Comparison of ENCODE assay signal across 16 cellular contexts in the genomic region with DNA sequence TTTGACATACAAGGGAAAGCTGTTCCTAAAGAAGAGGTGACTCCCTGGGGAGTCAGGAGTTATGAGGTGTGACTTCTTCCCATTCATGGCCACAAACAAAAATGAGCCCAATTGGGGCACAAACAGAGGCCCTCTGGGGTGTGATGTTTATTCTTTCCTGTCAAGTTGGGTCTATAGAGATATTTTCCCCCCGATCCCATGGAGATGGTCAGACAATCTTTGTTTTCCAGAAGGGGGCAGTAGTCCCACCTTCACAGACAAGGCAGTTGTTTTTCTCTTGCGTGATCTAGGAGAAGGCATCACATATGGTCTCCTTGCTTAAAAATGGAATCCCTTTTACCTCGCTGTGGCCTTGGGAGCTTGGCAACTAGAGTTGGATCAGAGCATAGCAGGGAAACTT.
DNase-seq lines count a peak whose midpoint lies in the region; ATAC-seq, FAIRE-seq and TF ChIP-seq lines count a peak whose summit lies in the region.
"Had no signal": no experiment of that assay in that cellular context is flagged by ENCODE, and none has a peak within 500 bp of the region (broad histone marks: within the 10 kb centered on the region; RNA-seq: fewer than 3 reads in every experiment).

No MANE protein-coding gene starts in this region.

- no peak overlapping the region for H3K9ac ChIP-seq in endothelial cell of umbilical vein (replicated peaks; ENCODE audit: extremely low read depth, insufficient read depth, low read length)

- no peaks in the 10 kb centered on the region for H3F3A ChIP-seq in PC-9 (ENCODE audit: insufficient read depth, low read depth)

- no peaks in the 10 kb centered on the region for H3K4me1 Mint-ChIP-seq in stimulated activated effector memory CD8-positive, alpha-beta T cell treated with anti-CD3 and anti-CD28 coated beads, Interleukin-12 subunit alpha, Interleukin-12 subunit beta, amount 100 ng/mL, for 72 hours

- CTCF ChIA-PET in BJ (lab: Yijun Ruan, JAX) = interaction anchor here (0.9 to 2.8 kb wide), 3 partner anchors 40 to 348 kb away, joined by 3 to 10 read pairs (median 3); no protein-coding TSS in a partner anchor
- CTCF ChIA-PET in PC-9 (lab: Charles Lee) = no interaction called here
- CTCF ChIA-PET in endothelial cell of umbilical vein (lab: Charles Lee) = interaction anchor here (3.3 to 4.8 kb wide), 2 partner anchors 341 to 349 kb away, joined by 25 to 26 read pairs; no protein-coding TSS in a partner anchor

- no peaks in the 10 kb centered on the region for H3K9me1 ChIP-seq in endothelial cell of umbilical vein (replicated peaks; ENCODE audit: control insufficient read depth, extremely low read depth, insufficient read depth, low read length)

- ATAC-seq in stimulated activated effector memory CD8-positive, alpha-beta T cell treated with anti-CD3 and anti-CD28 coated beads, Interleukin-12 subunit alpha, Interleukin-12 subunit beta, amount 100 ng/mL, for 72 hours = no peak
- ATAC-seq in lower lobe of right lung (no peak), HG03159 (IDR thresholded peaks at IDR 0.05; ENCODE audit: unreplicated experiment) (no peak)
- ATAC-seq: activated CD8-positive, alpha-beta T cell treated with anti-CD3 and anti-CD28 coated beads, Interleukin-2, amount 10 ng/mL, durations not matched to agents 7 days and 5 days; left colon had no signal

- H3K4me1 ChIP-seq in PC-9 (replicated peaks; ENCODE audit: insufficient read depth) (no peaks in the 10 kb centered on the region), endothelial cell of umbilical vein (ENCODE audit: control insufficient read depth, extremely low read depth, insufficient read depth, low read length) (no peaks in the 10 kb centered on the region), lower lobe of right lung (no peaks in the 10 kb centered on the region)

- no peak overlapping the region for H3K4me3 ChIP-seq in BJ (ENCODE audit: low read depth, low read length)
- no peak overlapping the region for H3K4me3 ChIP-seq in PC-9
- H3K4me3 ChIP-seq in endothelial cell of umbilical vein (replicated peaks in 1 of 3; ENCODE audit: insufficient read depth in 1 of 3, low read depth in 1 of 3, low read length in 3 of 3) = no peak overlapping the region
- no peak overlapping the region for H3K4me3 ChIP-seq in lower lobe of right lung
- H3K4me3 ChIP-seq: thoracic aorta had no signal

- intact Hi-C loops in PC-9 (cut with micrococcal nuclease; ENCODE audit: unreplicated experiment) (loop anchor here (10.0 kb wide), 1 partner anchor 213 kb away; no protein-coding TSS in a partner anchor), endothelial cell of umbilical vein (cut with micrococcal nuclease) (no loop called here), lower lobe of right lung (cut with DNase I) (no loop called here)

- DNase-seq in BJ (ENCODE audit: low read depth) (no peak), PC-9 (no peak), endothelial cell of umbilical vein (ENCODE audit: low read depth, low spot score) (peak; percentile 4), lower lobe of right lung (no peak)
- DNase-seq in activated CD8-positive, alpha-beta memory T cell treated with anti-CD3 and anti-CD28 coated beads, Interleukin-2, amount 50 U/mL, for 4 hours = no peak
- DNase-seq in stimulated activated effector memory CD8-positive, alpha-beta T cell treated with anti-CD3 and anti-CD28 coated beads, Interleukin-12 subunit alpha, Interleukin-12 subunit beta, amount 100 ng/mL, for 72 hours (ENCODE audit: low spot score in 2 of 2) = no peak
- DNase-seq: activated CD8-positive, alpha-beta T cell treated with anti-CD3 and anti-CD28 coated beads, Interleukin-2, amount 10 ng/mL, durations not matched to agents 7 days and 5 days; DMS153; effector memory CD4-positive, alpha-beta T cell; left colon; stimulated activated CD4-positive, alpha-beta T cell treated with anti-CD3 and anti-CD28 coated beads, Interleukin-4, amount 100 ng/mL, for 24 hours had no signal

- POLR2A ChIA-PET in BJ (lab: Charles Lee) (no interaction called here), PC-9 (lab: Charles Lee; ENCODE audit: unreplicated experiment) (no interaction called here), endothelial cell of umbilical vein (lab: Charles Lee) (no interaction called here)

- H3K9me2 ChIP-seq in PC-9 (ENCODE audit: insufficient read depth) = no peaks in the 10 kb centered on the region

- TF ChIP-seq POLR2A in endothelial cell of umbilical vein (IDR thresholded peaks at IDR 0.05; ENCODE audit: low read depth, low read length) = no peak

- H3K4me2 ChIP-seq in PC-9 (no peak overlapping the region), endothelial cell of umbilical vein (ENCODE audit: insufficient read depth, low read length) (no peak overlapping the region)

- no peaks in the 10 kb centered on the region for H3K27me3 ChIP-seq in BJ (ENCODE audit: control insufficient read depth, insufficient read depth, low read length)
- H3K27me3 ChIP-seq in PC-9 (ENCODE audit: insufficient read depth, low read depth) = no peaks in the 10 kb centered on the region
- no peaks in the 10 kb centered on the region for H3K27me3 ChIP-seq in endothelial cell of umbilical vein (ENCODE audit: control insufficient read depth in 2 of 2, insufficient read depth in 2 of 2, low read length in 2 of 2)
- H3K27me3 ChIP-seq in lower lobe of right lung (ENCODE audit: low read depth) = no peaks in the 10 kb centered on the region

- no peaks in the 10 kb centered on the region for H3K79me2 ChIP-seq in PC-9 (ENCODE audit: low read depth)
- no peaks in the 10 kb centered on the region for H3K79me2 ChIP-seq in endothelial cell of umbilical vein (ENCODE audit: control insufficient read depth, insufficient read depth, low read length)

- H3K27ac ChIP-seq in PC-9 = no peak overlapping the region
- no peak overlapping the region for H3K27ac ChIP-seq in endothelial cell of umbilical vein (ENCODE audit: insufficient read depth, low read depth, low read length)
- no peak overlapping the region for H3K27ac ChIP-seq in lower lobe of right lung
- H3K27ac ChIP-seq: RWPE1, thoracic aorta had no signal

- H3K36me3 ChIP-seq in BJ (ENCODE audit: control insufficient read depth, insufficient read depth, low read length) = no peaks in the 10 kb centered on the region
- no peaks in the 10 kb centered on the region for H3K36me3 ChIP-seq in PC-9 (ENCODE audit: low read depth)
- H3K36me3 ChIP-seq in endothelial cell of umbilical vein (ENCODE audit: control insufficient read depth in 2 of 2, extremely low read depth in 1 of 2, insufficient read depth in 2 of 2, low read length in 2 of 2) = no peaks in the 10 kb centered on the region
- H3K36me3 ChIP-seq in lower lobe of right lung = no peaks in the 10 kb centered on the region
- H3K36me3 ChIP-seq: thoracic aorta had no signal

- BruUV-seq in PC-9 (replicated peaks; lab: Mats Ljungman, UMichigan) (no TSS peak), endothelial cell of umbilical vein (replicated peaks; lab: Mats Ljungman, UMichigan) (no TSS peak)

- H3K27ac Mint-ChIP-seq in stimulated activated effector memory CD8-positive, alpha-beta T cell treated with anti-CD3 and anti-CD28 coated beads, Interleukin-12 subunit alpha, Interleukin-12 subunit beta, amount 100 ng/mL, for 72 hours = no peak overlapping the region
- H3K27ac Mint-ChIP-seq: activated CD8-positive, alpha-beta T cell treated with anti-CD3 and anti-CD28 coated beads, Interleukin-2, amount 10 ng/mL, durations not matched to agents 7 days and 5 days; activated T-helper 1 cell treated with anti-CD3 and anti-CD28 coated beads, Interleukin-12 subunit alpha, Interleukin-12 subunit beta, Interleukin-2, Interleukin-4 antibody, amounts not matched to agents 30 ng/mL and 10 ng/mL and 1 ng/mL, durations not matched to agents 14 hours and 24 hours and 36 hours had no signal

- no peaks in the 10 kb centered on the region for H3K9me3 Mint-ChIP-seq in stimulated activated effector memory CD8-positive, alpha-beta T cell treated with anti-CD3 and anti-CD28 coated beads, Interleukin-12 subunit alpha, Interleukin-12 subunit beta, amount 100 ng/mL, for 72 hours
- H3K9me3 Mint-ChIP-seq: activated T-helper 1 cell treated with anti-CD3 and anti-CD28 coated beads, Interleukin-12 subunit alpha, Interleukin-12 subunit beta, Interleukin-2, Interleukin-4 antibody, amounts not matched to agents 30 ng/mL and 10 ng/mL and 1 ng/mL, durations not matched to agents 14 hours and 24 hours and 36 hours had no signal

- H4K20me1 ChIP-seq in PC-9 (ENCODE audit: insufficient read depth) (no peaks in the 10 kb centered on the region), endothelial cell of umbilical vein (replicated peaks; ENCODE audit: control insufficient read depth, extremely low read depth, insufficient read depth, low read length) (no peaks in the 10 kb centered on the region)

- TF ChIP-seq CTCF in BJ (IDR thresholded peaks at IDR 0.05; ENCODE audit: insufficient read depth, low read depth, low read length) (0 out of 2 replicates have a peak, but pooled peaks have one; percentile 7), GM12873 (IDR thresholded peaks at IDR 0.05; ENCODE audit: insufficient read depth, low read depth, low read length, missing control alignments) (peak; percentile 22), PC-9 (conservative IDR thresholded peaks at IDR 0.05) (0 out of 2 replicates have a peak, but pooled peaks have one; percentile 13), endothelial cell of umbilical vein (IDR thresholded peaks at IDR 0.05; ENCODE audit: extremely low read depth in 1 of 2, insufficient read depth in 1 of 2, low read depth in 1 of 2, low read length in 2 of 2) (peak in 1 of 2 donors; percentile 21), lower lobe of right lung (IDR thresholded peaks at IDR 0.05) (no peak)

- H3K36me3 Mint-ChIP-seq in stimulated activated effector memory CD8-positive, alpha-beta T cell treated with anti-CD3 and anti-CD28 coated beads, Interleukin-12 subunit alpha, Interleukin-12 subunit beta, amount 100 ng/mL, for 72 hours = no peaks in the 10 kb centered on the region

- H3K4me3 Mint-ChIP-seq in stimulated activated effector memory CD8-positive, alpha-beta T cell treated with anti-CD3 and anti-CD28 coated beads, Interleukin-12 subunit alpha, Interleukin-12 subunit beta, amount 100 ng/mL, for 72 hours = no peak overlapping the region
- H3K4me3 Mint-ChIP-seq: activated CD8-positive, alpha-beta T cell treated with anti-CD3 and anti-CD28 coated beads, Interleukin-2, amount 10 ng/mL, durations not matched to agents 7 days and 5 days; activated T-helper 1 cell treated with anti-CD3 and anti-CD28 coated beads, Interleukin-12 subunit alpha, Interleukin-12 subunit beta, Interleukin-2, Interleukin-4 antibody, amounts not matched to agents 30 ng/mL and 10 ng/mL and 1 ng/mL, durations not matched to agents 14 hours and 24 hours and 36 hours had no signal

- peak; percentile 54 for FAIRE-seq in endothelial cell of umbilical vein (lab: Jason Lieb, UNC)

- no peaks in the 10 kb centered on the region for H3K9me3 ChIP-seq in PC-9 (ENCODE audit: insufficient read depth, low read depth)
- H3K9me3 ChIP-seq in endothelial cell of umbilical vein (replicated peaks; ENCODE audit: control insufficient read depth, insufficient read depth, low read length) = no peaks in the 10 kb centered on the region
- H3K9me3 ChIP-seq in lower lobe of right lung = no peaks in the 10 kb centered on the region
- H3K9me3 ChIP-seq: thoracic aorta had no signal

- H2AFZ ChIP-seq in PC-9 (no peak overlapping the region), endothelial cell of umbilical vein (ENCODE audit: low read depth, low read length) (no peak overlapping the region)

- dilution Hi-C loops in endothelial cell of umbilical vein (cut with MboI; ENCODE audit: extremely low pct_ligation_motif_present, low sequenced_read_pairs) = loop anchor here (25.0 kb wide), 1 partner anchor 350 kb away; no protein-coding TSS in a partner anchor
